In genomic region chr1:52603301-52603675, GRCh38 we compare ENCODE assay signal across 8 cellular contexts. TPM values are rescaled to one million over a fixed set of nuclear protein-coding genes. Genes with fewer than 3 reads are reported as not detected.
DNase-seq lines count a peak whose midpoint lies in the region; ATAC-seq and TF ChIP-seq lines count a peak whose summit lies in the region.

No MANE protein-coding gene starts in this region.

- H3K9me3 Mint-ChIP-seq in activated T-cell treated with anti-CD3 and anti-CD28 coated beads, Interleukin-2, amount 50 U/mL, for 24 hours: peaks cover 2% of the 10 kb centered on the region

- H3K27ac ChIP-seq in SK-N-SH (ENCODE audit: low read depth in 2 of 2, low read length in 1 of 2) (no peak overlapping the region), iPS-20b (ENCODE audit: low read length) (no peak overlapping the region)

- no peaks in the 10 kb centered on the region for H3F3A ChIP-seq in SK-N-SH (replicated peaks; ENCODE audit: insufficient read depth)

- in situ Hi-C loops in ACHN (cut with HindIII; ENCODE audit: low pct_ligation_motif_present, low pct_unique_long_range_greater_than_20kb, low sequenced_read_pairs): no loop called here

- TF ChIP-seq CTCF in SK-N-SH (IDR thresholded peaks at IDR 0.05) (no peak), omental fat pad (IDR thresholded peaks at IDR 0.05) (no peak)

- H3K4me2 ChIP-seq in SK-N-SH: no peak overlapping the region

- peak overlapping the region; percentile 88 for H3K4me3 Mint-ChIP-seq in activated T-cell treated with anti-CD3 and anti-CD28 coated beads, Interleukin-2, amount 50 U/mL, for 24 hours

- no peaks in the 10 kb centered on the region for H4K20me1 ChIP-seq in SK-N-SH (ENCODE audit: insufficient read depth)

- POLR2A ChIA-PET in SK-N-SH (lab: Yijun Ruan, JAX): no interaction called here

- H3K27ac Mint-ChIP-seq in activated T-cell treated with anti-CD3 and anti-CD28 coated beads, Interleukin-2, amount 50 U/mL, for 24 hours: peak overlapping the region; percentile 96

- H3K9me2 ChIP-seq in SK-N-SH: no peaks in the 10 kb centered on the region

- no peaks in the 10 kb centered on the region for H3K27me3 Mint-ChIP-seq in activated T-cell treated with anti-CD3 and anti-CD28 coated beads, Interleukin-2, amount 50 U/mL, for 24 hours

- H3K36me3 ChIP-seq in SK-N-SH (replicated peaks in 1 of 2; ENCODE audit: control insufficient read depth in 1 of 2, insufficient read depth in 2 of 2, low read length in 1 of 2) (no peaks in the 10 kb centered on the region), iPS-20b (ENCODE audit: insufficient read depth, low read depth, low read length) (no peaks in the 10 kb centered on the region)

- H3K36me3 Mint-ChIP-seq in activated T-cell treated with anti-CD3 and anti-CD28 coated beads, Interleukin-2, amount 50 U/mL, for 24 hours (ENCODE audit: low read depth): peaks cover 53% of the 10 kb centered on the region

- DNase-seq in SK-N-SH (peak; percentile 34), superior temporal gyrus (ENCODE audit: extremely low spot score) (peak; percentile 10), omental fat pad (ENCODE audit: low spot score) (no peak), ACHN (no peak)
- no peak for DNase-seq in activated T-cell treated with anti-CD3 and anti-CD28 coated beads, Interleukin-2, amount 50 U/mL, for 24 hours

- H2AFZ ChIP-seq in SK-N-SH (ENCODE audit: low read depth): peak overlapping the region; percentile 85; the same call in 1 of the 2 replicates

- no peaks in the 10 kb centered on the region for H3K27me3 ChIP-seq in SK-N-SH (ENCODE audit: insufficient read depth)
- peaks cover 40% of the 10 kb centered on the region for H3K27me3 ChIP-seq in iPS-20b (ENCODE audit: insufficient read depth, low read length)

- ATAC-seq in SK-N-SH treated with all-trans-retinoic acid at 6 μM for 48 hours (no peak), omental fat pad (ENCODE audit: low FRiP score) (no peak), HG03565 (IDR thresholded peaks at IDR 0.05; ENCODE audit: unreplicated experiment) (no peak)

- peaks cover 0 to 23% of the 10 kb centered on the region in 2 experiments; a peak in 2 of 4 replicates for H3K4me1 ChIP-seq in SK-N-SH (ENCODE audit: control insufficient read depth in 1 of 2, insufficient read depth in 2 of 2, low read depth in 1 of 2, low read length in 1 of 2)
- H3K4me1 ChIP-seq in iPS-20b (ENCODE audit: insufficient read depth, low read length): no peaks in the 10 kb centered on the region

- H3K9ac ChIP-seq in SK-N-SH (no peak overlapping the region), iPS-20b (ENCODE audit: low read depth, low read length) (no peak overlapping the region; the same call in 1 of the 2 replicates)

- TF ChIP-seq EP300 in SK-N-SH (IDR thresholded peaks at IDR 0.05; ENCODE audit: borderline replicate concordance in 1 of 2, low read depth in 1 of 2, low read length in 1 of 2): no peak

- H3K4me1 Mint-ChIP-seq in activated T-cell treated with anti-CD3 and anti-CD28 coated beads, Interleukin-2, amount 50 U/mL, for 24 hours (ENCODE audit: low read depth): peaks cover 46% of the 10 kb centered on the region

- CTCF ChIA-PET in SK-N-SH (lab: Yijun Ruan, JAX): interaction anchor here (1.1 kb wide), 1 partner anchor 83 kb away, joined by 3 read pairs; no protein-coding TSS in a partner anchor

- peak overlapping the region in 1 of 2 experiments; percentile 42; a peak in 1 of 4 replicates for H3K4me3 ChIP-seq in SK-N-SH (ENCODE audit: low read depth in 2 of 2, low read length in 1 of 2)
- H3K4me3 ChIP-seq in iPS-20b (ENCODE audit: low read length): peak overlapping the region; percentile 66; the same call in 1 of the 2 replicates

- 91% methylated on average over 7 of the region's 7 CpGs for WGBS in SK-N-SH (ENCODE audit: low lambda C conversion rate)

- no peak for TF ChIP-seq RAD21 in SK-N-SH (IDR thresholded peaks at IDR 0.05; ENCODE audit: low read length)

- no peaks in the 10 kb centered on the region for H3K9me3 ChIP-seq in SK-N-SH
- no peaks in the 10 kb centered on the region for H3K9me3 ChIP-seq in iPS-20b (ENCODE audit: insufficient read depth, low read depth, low read length)

- H3K79me2 ChIP-seq in SK-N-SH (ENCODE audit: insufficient read depth): no peaks in the 10 kb centered on the region

TF ChIP-seq in SK-N-SH, 30 proteins besides CTCF, POLR2A, EP300 and RAD21 (continues in another document):
- TF ChIP-seq TEAD4 (IDR thresholded peaks at IDR 0.05; ENCODE audit: borderline replicate concordance, insufficient read depth) (no peak), IRF3 (IDR thresholded peaks at IDR 0.05; ENCODE audit: low read depth, low read length) (no peak), PBX3 (IDR thresholded peaks at IDR 0.05) (no peak), FOXJ3 (CRISPR knock-in tag; IDR thresholded peaks at IDR 0.05) (no peak), EZH2phosphoT487 (IDR thresholded peaks at IDR 0.05; ENCODE audit: borderline replicate concordance, low read depth) (no peak), FOSL2 (IDR thresholded peaks at IDR 0.05; ENCODE audit: borderline replicate concordance, low read depth) (no peak), GABPA (IDR thresholded peaks at IDR 0.05; ENCODE audit: low read depth) (no peak)

TF ChIP-seq in SK-N-SH treated with all-trans-retinoic acid at 6 μM for 48 hours, 23 proteins besides CTCF, POLR2A, EP300 and RAD21:
- no peak for TF ChIP-seq PPARA (CRISPR knock-in tag; IDR thresholded peaks at IDR 0.05; ENCODE audit: borderline replicate concordance)
- no peak for TF ChIP-seq ARNTL (CRISPR knock-in tag; IDR thresholded peaks at IDR 0.05; ENCODE audit: borderline replicate concordance, low read depth)
- no peak for TF ChIP-seq CSRNP3 (CRISPR knock-in tag; IDR thresholded peaks at IDR 0.05)
- TF ChIP-seq ZNF565 (CRISPR knock-in tag; conservative IDR thresholded peaks at IDR 0.05; ENCODE audit: low read depth): no peak

RNA-seq across cellular contexts. Expression of gene GPX7, which starts 1.1 kb away (rescaled TPM):
- 5.7 and 6.2 TPM in 2 replicates for polyA plus RNA-seq in SK-N-SH (2012; rRNA removed)
- polyA plus RNA-seq in SK-N-SH (2012; cell fraction: cytosol; rRNA removed): 4.4 and 6.3 TPM in 2 replicates
- 2.7 and 2.9 TPM in 2 replicates for polyA plus RNA-seq in SK-N-SH (2012; cell fraction: nucleus; rRNA removed)
- 10 to 100 TPM in 3 of 4 donors, 1 to 10 TPM in 1; 8.6 to 23.0 (median 16.3) TPM for total RNA-seq in omental fat pad

RNA-seq across cellular contexts. Expression of gene SHISAL2A, which starts 29.7 kb away (rescaled TPM):
- polyA plus RNA-seq in SK-N-SH (2012; rRNA removed): 0.07 TPM in 1 of 2 replicates, not detected in the other
- not detected in 2 replicates for polyA plus RNA-seq in SK-N-SH (2012; cell fraction: cytosol; rRNA removed)
- 0.05 TPM in 1 of 2 replicates, not detected in the other for polyA plus RNA-seq in SK-N-SH (2012; cell fraction: nucleus; rRNA removed)
- total RNA-seq in omental fat pad: not detected

RNA-seq across cellular contexts. Expression of gene TUT4, which starts 50.4 kb away (rescaled TPM):
- polyA plus RNA-seq in SK-N-SH (2012; rRNA removed): 27.2 and 28.3 TPM in 2 replicates
- polyA plus RNA-seq in SK-N-SH (2012; cell fraction: cytosol; rRNA removed): 17.6 and 18.1 TPM in 2 replicates
- 123 and 132 TPM in 2 replicates for polyA plus RNA-seq in SK-N-SH (2012; cell fraction: nucleus; rRNA removed)
- total RNA-seq in omental fat pad: 10 to 100 TPM; 26.2 to 56.4 (median 42.4) TPM

Comparison
In these comparisons a context has a peak if more than half of its experiments do, and no peak if none do; other contexts are left out.
1. DNase-seq: peak in SK-N-SH (single experiment) and superior temporal gyrus (single experiment); none in activated T-cell treated with anti-CD3 and anti-CD28 coated beads, Interleukin-2, amount 50 U/mL, for 24 hours (single experiment), omental fat pad (single experiment) and ACHN (single experiment).